Comparison of ENCODE assay signal across 1 cellular context in genomic region chr11:78139422-78140391, GRCh38.
TF ChIP-seq lines count a peak whose summit lies in the region.

Gene ALG8 (minus strand): TSS chr11:78139626. CDS start chr11:78139588, 38 bp downstream.

TF ChIP-seq in GM12878, 131 proteins besides CTCF, POLR2A, EP300 and RAD21 (continued from another document and continues in another):
- TF ChIP-seq ZNF592 (IDR thresholded peaks at IDR 0.05) (no peak), TBL1XR1 (IDR thresholded peaks at IDR 0.05; ENCODE audit: low read depth, low read length) (0 out of 2 replicates have a peak, but pooled peaks have one; percentile 64), MAX (IDR thresholded peaks at IDR 0.05; ENCODE audit: low read depth, low read length) (peak; percentile 98), SUPT20H (IDR thresholded peaks at IDR 0.05; ENCODE audit: borderline replicate concordance, control insufficient read depth, low read depth, low read length) (no peak), HCFC1 (IDR thresholded peaks at IDR 0.05; ENCODE audit: low read length) (peak; percentile 71), REST (IDR thresholded peaks at IDR 0.05; ENCODE audit: low read depth, low read length) (no peak), IKZF2 (IDR thresholded peaks at IDR 0.05) (no peak; a peak in 1 of 4 replicates), ETV6 (conservative IDR thresholded peaks at IDR 0.05 in 1 of 2, IDR thresholded peaks at IDR 0.05 in 1 of 2; ENCODE audit: borderline replicate concordance in 1 of 2, low read depth in 1 of 2) (no peak), LARP7 (IDR thresholded peaks at IDR 0.05) (peak; percentile 61; the same call in 1 of the 2 replicates), TCF12 (IDR thresholded peaks at IDR 0.05; ENCODE audit: low read depth, low read length) (peak; percentile 41; the same call in 1 of the 2 replicates), SKIL (IDR thresholded peaks at IDR 0.05; ENCODE audit: low read depth, poor library complexity, severe bottlenecking) (no peak), MXI1 (IDR thresholded peaks at IDR 0.05; ENCODE audit: low read depth, low read length) (peak; percentile 99), ZNF207 (IDR thresholded peaks at IDR 0.05; ENCODE audit: borderline replicate concordance) (0 out of 2 replicates have a peak, but pooled peaks have one; percentile 61), EED (IDR thresholded peaks at IDR 0.05; ENCODE audit: low read depth) (0 out of 2 replicates have a peak, but pooled peaks have one; percentile 13), CEBPZ (IDR thresholded peaks at IDR 0.05; ENCODE audit: low read depth, low read length) (no peak), GATAD2B (conservative IDR thresholded peaks at IDR 0.05; ENCODE audit: low read depth) (peak; percentile 26; the same call in 1 of the 2 replicates), NFXL1 (IDR thresholded peaks at IDR 0.05; ENCODE audit: borderline replicate concordance) (no peak), CHD4 (IDR thresholded peaks at IDR 0.05) (no peak), NR2F1 (conservative IDR thresholded peaks at IDR 0.05) (no peak; the same call in 1 of the 2 replicates), MEF2B (IDR thresholded peaks at IDR 0.05; ENCODE audit: partially characterized antibody, poor library complexity, severe bottlenecking) (no peak), BACH1 (IDR thresholded peaks at IDR 0.05; ENCODE audit: borderline replicate concordance) (no peak), RFX5 (IDR thresholded peaks at IDR 0.05; ENCODE audit: low read depth, low read length) (no peak), PKNOX1 (IDR thresholded peaks at IDR 0.05) (no peak), ZNF24 (IDR thresholded peaks at IDR 0.05) (no peak), FOS (IDR thresholded peaks at IDR 0.05; ENCODE audit: borderline replicate concordance, extremely low read depth, insufficient read length) (no peak), MTA3 (IDR thresholded peaks at IDR 0.05; ENCODE audit: borderline replicate concordance, low read length) (no peak; the same call in 1 of the 2 replicates), SREBF1 (IDR thresholded peaks at IDR 0.05; ENCODE audit: low read length) (no peak), PAX5 (IDR thresholded peaks at IDR 0.05; ENCODE audit: borderline replicate concordance, low read depth, low read length) (no peak), ZBTB11 (CRISPR knock-in tag; IDR thresholded peaks at IDR 0.05) (no peak), SREBF2 (IDR thresholded peaks at IDR 0.05; ENCODE audit: low read length) (no peak), KAT2A (conservative IDR thresholded peaks at IDR 0.05; ENCODE audit: control insufficient read depth, low read depth, low read length) (no peak), ZNF274 (IDR thresholded peaks at IDR 0.05; ENCODE audit: insufficient read depth, insufficient read length) (no peak), NFYA (IDR thresholded peaks at IDR 0.05; ENCODE audit: borderline replicate concordance, low read depth, low read length) (no peak), PML (IDR thresholded peaks at IDR 0.05; ENCODE audit: low read length) (peak; percentile 80; the same call in 1 of the 2 replicates), DPF2 (IDR thresholded peaks at IDR 0.05) (0 out of 2 replicates have a peak, but pooled peaks have one; percentile 26), NRF1 (conservative IDR thresholded peaks at IDR 0.05; ENCODE audit: low read depth, low read length) (peak; percentile 88), STAT1 (conservative IDR thresholded peaks at IDR 0.05) (peak; percentile 96), FOXK2 (IDR thresholded peaks at IDR 0.05) (peak; percentile 34; the same call in 1 of the 2 replicates)
